ENCODE assay signal across 10 cellular contexts in genomic region chr6:27141013-27141412, GRCh38.
DNase-seq lines count a peak whose midpoint lies in the region; ATAC-seq and TF ChIP-seq lines count a peak whose summit lies in the region.
"Had no signal": no experiment of that assay in that cellular context is flagged by ENCODE, and none has a peak within 500 bp of the region (broad histone marks: within the 10 kb centered on the region; RNA-seq: fewer than 3 reads in every experiment).

No MANE protein-coding gene starts in this region.

- H3K79me2 ChIP-seq in mesendoderm (ENCODE audit: control insufficient read depth, insufficient read depth, low read length): peaks cover 14% of the 10 kb centered on the region

- no peak overlapping the region for H3K4ac ChIP-seq in mesendoderm (ENCODE audit: low read depth, low read length)

- peak overlapping the region; percentile 64 to 83 (median 77) for H3K4me3 Mint-ChIP-seq in CD8-positive, alpha-beta memory T cell
- peak overlapping the region; percentile 95 for H3K4me3 Mint-ChIP-seq in activated CD8-positive, alpha-beta T cell treated with anti-CD3 and anti-CD28 coated beads for 36 hours
- H3K4me3 Mint-ChIP-seq in endothelial cell (ENCODE audit: unreplicated experiment): no peak overlapping the region

- POLR2A ChIA-PET in CD8-positive, alpha-beta memory T cell (lab: Charles Lee): no interaction called here
- POLR2A ChIA-PET in activated CD8-positive, alpha-beta T cell treated with anti-CD3 and anti-CD28 coated beads for 36 hours (lab: Charles Lee): interaction anchor here (1.0 to 4.4 kb wide), 4 partner anchors 9 to 726 kb away, joined by 3 to 32 read pairs (median 11); a partner anchor contains a TSS

- H4K5ac ChIP-seq in mesendoderm (ENCODE audit: low read length): no peak overlapping the region

- H3K4me1 ChIP-seq in CD8-positive, alpha-beta memory T cell (ENCODE audit: insufficient read depth, low read length): peaks cover 49% of the 10 kb centered on the region
- H3K4me1 ChIP-seq in mesendoderm (ENCODE audit: control insufficient read depth, low read depth, low read length) (no peaks in the 10 kb centered on the region), ascending aorta (no peaks in the 10 kb centered on the region)

- H3K27me3 Mint-ChIP-seq in CD8-positive, alpha-beta memory T cell: peaks cover 0 to 3% of the 10 kb centered on the region in 2 donors
- H3K27me3 Mint-ChIP-seq in activated CD8-positive, alpha-beta T cell treated with anti-CD3 and anti-CD28 coated beads for 36 hours: no peaks in the 10 kb centered on the region
- peaks cover 2% of the 10 kb centered on the region for H3K27me3 Mint-ChIP-seq in endothelial cell (ENCODE audit: unreplicated experiment)

- H3K23ac ChIP-seq in mesendoderm (ENCODE audit: low read length): no peak overlapping the region

- no CpG with 5 or more reads among the region's 4 CpGs for WGBS in mesendoderm (ENCODE audit: extremely low coverage, insufficient coverage, low lambda C conversion rate)

- H3K36me3 ChIP-seq in CD8-positive, alpha-beta memory T cell (ENCODE audit: insufficient read depth, low read length): no peaks in the 10 kb centered on the region
- H3K36me3 ChIP-seq in mesendoderm (ENCODE audit: control insufficient read depth, insufficient read depth, low read length) (no peaks in the 10 kb centered on the region), ascending aorta (no peaks in the 10 kb centered on the region)

- peaks cover 2 to 14% (median 3%) of the 10 kb centered on the region in 3 donors for H3K36me3 Mint-ChIP-seq in CD8-positive, alpha-beta memory T cell
- peaks cover 13% of the 10 kb centered on the region for H3K36me3 Mint-ChIP-seq in activated CD8-positive, alpha-beta T cell treated with anti-CD3 and anti-CD28 coated beads for 36 hours (ENCODE audit: low read depth)
- H3K36me3 Mint-ChIP-seq in endothelial cell (ENCODE audit: low read depth, unreplicated experiment): no peaks in the 10 kb centered on the region

- H3K56ac ChIP-seq in mesendoderm (ENCODE audit: low read length): no peak overlapping the region

- no peak overlapping the region for H2BK5ac ChIP-seq in mesendoderm (ENCODE audit: low read length)

- H3K27me3 ChIP-seq in CD8-positive, alpha-beta memory T cell (ENCODE audit: insufficient read depth, low read length, poor library complexity, severe bottlenecking): no peaks in the 10 kb centered on the region
- H3K27me3 ChIP-seq in HL-60 (ENCODE audit: insufficient read depth, poor library complexity, severe bottlenecking) (no peaks in the 10 kb centered on the region), mesendoderm (ENCODE audit: insufficient read depth, low read length, poor library complexity) (no peaks in the 10 kb centered on the region), ascending aorta (no peaks in the 10 kb centered on the region)

- CTCF ChIA-PET in CD8-positive, alpha-beta memory T cell (lab: Charles Lee): interaction anchor here (1.2 kb wide), 1 partner anchor 14 kb away, joined by 3 read pairs; no protein-coding TSS in a partner anchor
- CTCF ChIA-PET in activated CD8-positive, alpha-beta T cell treated with anti-CD3 and anti-CD28 coated beads for 36 hours (lab: Charles Lee): no interaction called here

- no peaks in the 10 kb centered on the region for H3K79me1 ChIP-seq in mesendoderm (ENCODE audit: low read length)

- H2BK120ac ChIP-seq in mesendoderm (ENCODE audit: low read depth, low read length): no peak overlapping the region

- peak overlapping the region; percentile 39 to 99 (median 76) for H3K27ac Mint-ChIP-seq in CD8-positive, alpha-beta memory T cell
- peak overlapping the region; percentile 81 for H3K27ac Mint-ChIP-seq in activated CD8-positive, alpha-beta T cell treated with anti-CD3 and anti-CD28 coated beads for 36 hours
- H3K27ac Mint-ChIP-seq in endothelial cell (ENCODE audit: unreplicated experiment): no peak overlapping the region

- intact Hi-C loops in activated CD8-positive, alpha-beta T cell treated with anti-CD3 and anti-CD28 coated beads for 36 hours (cut with micrococcal nuclease): no loop called here
- intact Hi-C loops in ascending aorta (cut with DNase I): loop anchor here (10.0 kb wide), 2 partner anchors 1016 to 1116 kb away; a partner anchor contains a TSS

- H3K9ac ChIP-seq in mesendoderm (ENCODE audit: low read length): peak overlapping the region; percentile 71

- H3K9me3 ChIP-seq in CD8-positive, alpha-beta memory T cell (ENCODE audit: low read length): no peaks in the 10 kb centered on the region
- no peaks in the 10 kb centered on the region for H3K9me3 ChIP-seq in ascending aorta

- H2BK15ac ChIP-seq in mesendoderm (replicated peaks; ENCODE audit: low read depth): no peak overlapping the region

- peaks cover 46 to 62% (median 46%) of the 10 kb centered on the region in 3 donors for H3K4me1 Mint-ChIP-seq in CD8-positive, alpha-beta memory T cell
- H3K4me1 Mint-ChIP-seq in activated CD8-positive, alpha-beta T cell treated with anti-CD3 and anti-CD28 coated beads for 36 hours (ENCODE audit: low read depth): peaks cover 32% of the 10 kb centered on the region
- peaks cover 23% of the 10 kb centered on the region for H3K4me1 Mint-ChIP-seq in endothelial cell (ENCODE audit: unreplicated experiment)

- peak overlapping the region; percentile 32 for H3K4me3 ChIP-seq in CD8-positive, alpha-beta memory T cell (ENCODE audit: low read length)
- H3K4me3 ChIP-seq in HL-60 (replicated peaks; ENCODE audit: insufficient read depth, low read length) (no peak overlapping the region), mesendoderm (ENCODE audit: low read length) (no peak overlapping the region), ascending aorta (no peak overlapping the region)

- peak overlapping the region; percentile 44 for H3K27ac ChIP-seq in CD8-positive, alpha-beta memory T cell (ENCODE audit: low read depth, low read length)
- H3K27ac ChIP-seq in HL-60 (replicated peaks) (peak overlapping the region; percentile 32), mesendoderm (ENCODE audit: low read depth, low read length) (no peak overlapping the region), ascending aorta (no peak overlapping the region)

- H3K4me2 ChIP-seq in mesendoderm (ENCODE audit: low read length): no peak overlapping the region

- H3K18ac ChIP-seq in mesendoderm (ENCODE audit: low read length): no peak overlapping the region

- no peak for DNase-seq in CD8-positive, alpha-beta memory T cell
- DNase-seq in HL-60 (ENCODE audit: low read depth in 1 of 2, low spot score in 1 of 2): no peak
- DNase-seq in activated CD8-positive, alpha-beta T cell treated with anti-CD3 and anti-CD28 coated beads for 36 hours: no peak
- DNase-seq in mesendoderm: no peak
- DNase-seq in endothelial cell (ENCODE audit: low spot score): no peak
- no peak for DNase-seq in ascending aorta (ENCODE audit: low spot score in 2 of 2)
- DNase-seq in SKM-1 (lab: John Stamatoyannopoulos, UW; ENCODE audit: unreplicated experiment): no peak
- DNase-seq: NCI-H1417 treated with DMSO at 0.1 percent for 48 hours; stimulated activated naive CD4-positive, alpha-beta T cell had no signal

- no peaks in the 10 kb centered on the region for H3K9me3 Mint-ChIP-seq in CD8-positive, alpha-beta memory T cell
- no peaks in the 10 kb centered on the region for H3K9me3 Mint-ChIP-seq in activated CD8-positive, alpha-beta T cell treated with anti-CD3 and anti-CD28 coated beads for 36 hours
- H3K9me3 Mint-ChIP-seq in endothelial cell (ENCODE audit: unreplicated experiment): no peaks in the 10 kb centered on the region

- TF ChIP-seq CTCF in HL-60 (IDR thresholded peaks at IDR 0.05; ENCODE audit: insufficient read depth, low read length) (no peak), endothelial cell (IDR thresholded peaks at IDR 0.05; ENCODE audit: unreplicated experiment) (no peak), ascending aorta (IDR thresholded peaks at IDR 0.05) (no peak)
- TF ChIP-seq CTCF in activated CD8-positive, alpha-beta T cell treated with anti-CD3 and anti-CD28 coated beads for 36 hours (IDR thresholded peaks at IDR 0.05): no peak

- H2AK5ac ChIP-seq in mesendoderm (ENCODE audit: low read length): no peak overlapping the region

- no peak for ATAC-seq in activated CD8-positive, alpha-beta T cell treated with anti-CD3 and anti-CD28 coated beads for 36 hours
- no peak for ATAC-seq in GM21423 (IDR thresholded peaks at IDR 0.05; ENCODE audit: unreplicated experiment)

- H4K8ac ChIP-seq in mesendoderm (ENCODE audit: low read depth, low read length): no peak overlapping the region

Comparison
In these comparisons a context has a peak if more than half of its experiments do, and no peak if none do; other contexts are left out.
1. H3K27ac ChIP-seq: peak in CD8-positive, alpha-beta memory T cell (single experiment) and HL-60 (single experiment); none in mesendoderm (single experiment) and ascending aorta (0 of 2).